In the genomic region with DNA sequence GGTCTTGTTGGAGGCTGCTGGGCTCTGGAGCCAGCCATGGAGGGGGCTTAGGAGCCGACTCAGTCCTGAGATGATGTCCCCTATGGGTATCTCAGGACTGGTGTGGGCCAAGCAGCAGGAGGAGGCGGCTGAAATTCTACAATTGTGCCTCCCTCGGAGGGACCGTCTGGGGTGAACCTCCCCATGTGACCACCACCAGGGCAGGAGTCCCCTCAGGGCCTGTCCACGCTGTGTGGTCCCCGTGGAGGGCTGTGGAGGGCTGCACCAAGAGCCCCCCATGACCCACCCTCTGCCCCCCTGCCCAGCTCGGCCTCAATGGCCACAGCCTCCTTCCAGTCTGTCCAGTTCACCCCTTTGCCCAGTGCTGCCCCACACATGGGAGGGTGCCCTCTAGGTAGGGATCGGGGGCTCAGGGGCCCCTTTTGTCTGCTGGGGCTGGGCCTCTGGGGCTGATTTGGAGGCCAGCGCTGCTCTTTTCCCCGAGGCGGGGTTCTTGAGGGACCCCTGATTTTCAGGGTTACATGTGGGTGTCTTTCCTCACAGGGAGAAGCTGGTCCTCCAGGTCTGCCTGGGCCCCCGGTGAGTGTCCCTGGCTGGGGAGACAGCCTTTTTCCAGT, we compare ENCODE assay signal across 20 cellular contexts. TPM values are rescaled to one million over a fixed set of nuclear protein-coding genes. Genes with fewer than 3 reads are reported as not detected.
A peak's percentile ranks its signal among the peaks of the same experiment; 100 is the strongest.
DNase-seq lines count a peak whose midpoint lies in the region; ATAC-seq, FAIRE-seq and TF ChIP-seq lines count a peak whose summit lies in the region.
"Had no signal": no experiment of that assay in that cellular context is flagged by ENCODE, and none has a peak within 500 bp of the region (broad histone marks: within the 10 kb centered on the region; RNA-seq: fewer than 3 reads in every experiment).

No MANE protein-coding gene starts in this region.

- TF ChIP-seq CTCF in HepG2 (CRISPR knock-in tag; IDR thresholded peaks at IDR 0.05) (0 out of 2 replicates have a peak, but pooled peaks have one; percentile 7), right lobe of liver (IDR thresholded peaks at IDR 0.05) (no peak), nephron (IDR thresholded peaks at IDR 0.05; ENCODE audit: unreplicated experiment in 3 of 3) (no peak), left lung (IDR thresholded peaks at IDR 0.05) (no peak)

- peak overlapping the region; percentile 74 for H3K27ac ChIP-seq in HepG2 (ENCODE audit: extremely low read length, insufficient read depth, low read length)
- H3K27ac ChIP-seq in right lobe of liver, result no peak overlapping the region
- H3K27ac ChIP-seq in cingulate gyrus (ENCODE audit: low read depth, low read length), result peak overlapping the region; percentile 85
- H3K27ac ChIP-seq in left lung, result no peak overlapping the region

- H3K9ac ChIP-seq in HepG2 (ENCODE audit: insufficient read depth, low read depth, low read length), result peak overlapping the region; percentile 72

- ATAC-seq in HepG2 (peak; percentile 0; the same call in 1 of the 3 replicates), right lobe of liver (no peak), left lung (no peak)
- ATAC-seq in activated CD8-positive, alpha-beta T cell treated with anti-CD3 and anti-CD28 coated beads, Interleukin-2, amount 10 ng/mL, durations not matched to agents 7 days and 5 days, result no peak

- TF ChIP-seq POLR2A in HepG2 (IDR thresholded peaks at IDR 0.05; ENCODE audit: insufficient read depth in 1 of 2, low read depth in 2 of 2, low read length in 2 of 2) (no peak), right lobe of liver (IDR thresholded peaks at IDR 0.05) (no peak)

- BruUV-seq in HepG2 (replicated peaks; lab: Mats Ljungman, UMichigan), result TSS peak; percentile 48

- H3K4me1 ChIP-seq in HepG2 (ENCODE audit: insufficient read depth, low read length) (peaks cover 76% of the 10 kb centered on the region), right lobe of liver (peaks cover 0 to 6% (median under 1%) of the 10 kb centered on the region in 4 donors), left lung (peaks cover 25 to 43% of the 10 kb centered on the region in 2 donors)

- 14% methylated on average over 9 of the region's 12 CpGs for WGBS in HepG2 (ENCODE audit: low lambda C conversion rate)
- no CpG with 5 or more reads among the region's 12 CpGs for WGBS in right lobe of liver (ENCODE audit: insufficient coverage, low coverage, low lambda C conversion rate, missing lambda C conversion rate)

- H3K79me2 ChIP-seq in HepG2 (ENCODE audit: insufficient read depth, low read length), result peaks cover 6% of the 10 kb centered on the region

- CTCF ChIA-PET in HepG2 (lab: Yijun Ruan, JAX; ENCODE audit: low intra/inter-chr PET ratio, low total read pairs), result no interaction called here
- CTCF ChIA-PET in activated CD8-positive, alpha-beta T cell treated with anti-CD3 and anti-CD28 coated beads, Interleukin-2, amount 10 ng/mL, durations not matched to agents 7 days and 5 days (lab: Charles Lee), result no interaction called here

- H3K27me3 ChIP-seq in HepG2 (ENCODE audit: control insufficient read depth in 1 of 2, insufficient read depth in 2 of 2, low read length in 2 of 2) (no peaks in the 10 kb centered on the region), right lobe of liver (no peaks in the 10 kb centered on the region), left lung (peaks cover 39 to 69% of the 10 kb centered on the region in 2 donors)

- no peaks in the 10 kb centered on the region for H3K9me3 Mint-ChIP-seq in nephron
- H3K9me3 Mint-ChIP-seq in activated CD8-positive, alpha-beta T cell treated with anti-CD3 and anti-CD28 coated beads, Interleukin-2, amount 10 ng/mL, durations not matched to agents 7 days and 5 days (ENCODE audit: insufficient read depth), result no peaks in the 10 kb centered on the region

- H3K4me3 Mint-ChIP-seq in nephron, result peak overlapping the region; percentile 57 to 74 (median 72)
- H3K4me3 Mint-ChIP-seq in activated CD8-positive, alpha-beta T cell treated with anti-CD3 and anti-CD28 coated beads, Interleukin-2, amount 10 ng/mL, durations not matched to agents 7 days and 5 days, result no peak overlapping the region

- intact Hi-C loops in HepG2 (cut with micrococcal nuclease; ENCODE audit: unreplicated experiment) (loop anchor here (1.0 kb wide), 1 partner anchor 12 kb away; no protein-coding TSS in a partner anchor), right lobe of liver (cut with DNase I) (no loop called here), left lung (cut with DNase I) (no loop called here)

- peak overlapping the region; percentile 51 to 77 (median 68) for H3K4me3 ChIP-seq in HepG2 (replicated peaks in 1 of 3; ENCODE audit: insufficient read depth in 1 of 3, low read depth in 2 of 3, low read length in 3 of 3)
- no peak overlapping the region for H3K4me3 ChIP-seq in right lobe of liver
- H3K4me3 ChIP-seq in left lung, result no peak overlapping the region

- no peaks in the 10 kb centered on the region for H3K9me3 ChIP-seq in HepG2 (ENCODE audit: low read length)
- H3K9me3 ChIP-seq in right lobe of liver, result no peaks in the 10 kb centered on the region
- H3K9me3 ChIP-seq in left lung, result no peaks in the 10 kb centered on the region

- peaks cover 19% of the 10 kb centered on the region for H3K27me3 Mint-ChIP-seq in nephron (ENCODE audit: low read depth)
- peaks cover 25% of the 10 kb centered on the region for H3K27me3 Mint-ChIP-seq in activated CD8-positive, alpha-beta T cell treated with anti-CD3 and anti-CD28 coated beads, Interleukin-2, amount 10 ng/mL, durations not matched to agents 7 days and 5 days (ENCODE audit: low read depth)

- FAIRE-seq in HepG2 (lab: Jason Lieb, UNC), result no peak
- FAIRE-seq: bronchial epithelial cell, endometrium, G401.6, GM12892, RCC 7860 had no signal

- no peak; a peak in 1 of 4 replicates for TF ChIP-seq EP300 in HepG2 (IDR thresholded peaks at IDR 0.05; ENCODE audit: low read depth in 2 of 2, low read length in 2 of 2)
- TF ChIP-seq EP300 in HepG2 (CRISPR knock-in tag; IDR thresholded peaks at IDR 0.05; ENCODE audit: borderline replicate concordance), result no peak

- H2AFZ ChIP-seq in HepG2 (ENCODE audit: low read length), result no peak overlapping the region

- no peak for TF ChIP-seq RAD21 in HepG2 (CRISPR knock-in tag; IDR thresholded peaks at IDR 0.05)

- POLR2A ChIA-PET in HepG2 (lab: Yijun Ruan, JAX), result interaction anchor here (0.8 to 6.8 kb wide), 9 partner anchors 10 to 449 kb away, joined by 3 to 64 read pairs (median 8); partner anchors contain the start of genes MRGBP and TCFL5
- POLR2A ChIA-PET in activated CD8-positive, alpha-beta T cell treated with anti-CD3 and anti-CD28 coated beads, Interleukin-2, amount 10 ng/mL, durations not matched to agents 7 days and 5 days (lab: Charles Lee), result no interaction called here

- no peaks in the 10 kb centered on the region for H3K36me3 Mint-ChIP-seq in nephron (ENCODE audit: low read depth)
- H3K36me3 Mint-ChIP-seq in activated CD8-positive, alpha-beta T cell treated with anti-CD3 and anti-CD28 coated beads, Interleukin-2, amount 10 ng/mL, durations not matched to agents 7 days and 5 days (ENCODE audit: low read depth), result no peaks in the 10 kb centered on the region

- 0 out of 5 replicates have a peak, but pooled peaks cover 0 to 6% of the 10 kb centered on the region in 2 experiments for H3K36me3 ChIP-seq in HepG2 (replicated peaks in 1 of 2; ENCODE audit: control insufficient read depth in 1 of 2, insufficient read depth in 2 of 2, low read length in 2 of 2)
- H3K36me3 ChIP-seq in right lobe of liver, result no peaks in the 10 kb centered on the region
- peaks cover 0 to 13% of the 10 kb centered on the region in 2 donors for H3K36me3 ChIP-seq in left lung

- in situ Hi-C loops in HepG2 (cut with HindIII; ENCODE audit: extremely low pct_ligation_motif_present, low pct_unique_long_range_greater_than_20kb), result no loop called here

- H3K4me2 ChIP-seq in HepG2 (ENCODE audit: low read depth, low read length), result peak overlapping the region; percentile 81

- peak overlapping the region; percentile 66 to 84 (median 78) for H3K27ac Mint-ChIP-seq in nephron
- H3K27ac Mint-ChIP-seq in activated CD8-positive, alpha-beta T cell treated with anti-CD3 and anti-CD28 coated beads, Interleukin-2, amount 10 ng/mL, durations not matched to agents 7 days and 5 days, result no peak overlapping the region

- peaks cover 4% of the 10 kb centered on the region; the same call in 1 of the 2 replicates for H4K20me1 ChIP-seq in HepG2 (ENCODE audit: insufficient read depth, low read length)

- no peak for DNase-seq in HepG2 (ENCODE audit: low spot score)
- no peak for DNase-seq in right lobe of liver
- no peak for DNase-seq in activated CD8-positive, alpha-beta T cell treated with anti-CD3 and anti-CD28 coated beads, Interleukin-2, amount 10 ng/mL, durations not matched to agents 7 days and 5 days
- no peak for DNase-seq in NCI-H2196 treated with DMSO at 0.1 percent for 48 hours (lab: John Stamatoyannopoulos, UW; ENCODE audit: unreplicated experiment)
- no peak for DNase-seq in hepatic stellate cell (ENCODE audit: low spot score)
- no peak for DNase-seq in left lung
- DNase-seq: activated CD4-positive, alpha-beta T cell treated with anti-CD3 and anti-CD28 coated beads for 1 hour; activated CD8-positive, alpha-beta memory T cell treated with anti-CD3 and anti-CD28 coated beads, Interleukin-2, amount 50 U/mL, for 4 hours; activated naive CD4-positive, alpha-beta T cell treated with Interleukin-2 at 50 U/mL for 16 hours; NCI-H510A; stimulated activated CD4-positive, alpha-beta T cell treated with anti-CD3 and anti-CD28 coated beads, Interleukin-2, amount 100 ng/mL, for 24 hours; stimulated activated CD8-positive, alpha-beta memory T cell treated with anti-CD3 and anti-CD28 coated beads, Interleukin-4, amount 100 ng/mL, for 48 hours; T-helper 2 cell had no signal

- peaks cover 8% of the 10 kb centered on the region for H3K4me1 Mint-ChIP-seq in nephron
- peaks cover 6% of the 10 kb centered on the region for H3K4me1 Mint-ChIP-seq in activated CD8-positive, alpha-beta T cell treated with anti-CD3 and anti-CD28 coated beads, Interleukin-2, amount 10 ng/mL, durations not matched to agents 7 days and 5 days (ENCODE audit: low read depth)

RNA-seq across cellular contexts. Expression of gene COL9A3, which starts 1.2 kb away (rescaled TPM):
- total RNA-seq in HepG2 (2016; rRNA removed; fragmentation: Illumina TruSeq; extraction: Trizol) (53.3 and 204 TPM in 2 replicates), right lobe of liver (1 to 10 TPM; 1.5 to 7.6 (median 3.5) TPM), left lung (1 to 10 TPM; 2.3 to 2.6 TPM)
- total RNA-seq in HepG2 (2016; cell fraction: cytosol; rRNA removed; fragmentation: Illumina TruSeq; extraction: Trizol; ENCODE audit: low read depth), result 13.9 and 15.8 TPM in 2 replicates
- total RNA-seq in HepG2 (2016; cell fraction: insoluble cytoplasmic fraction; rRNA removed; fragmentation: Illumina TruSeq; extraction: Trizol), result 48.0 and 215 TPM in 2 replicates
- 19.3 and 20.8 TPM in 2 replicates for total RNA-seq in HepG2 (2016; cell fraction: membrane; rRNA removed; fragmentation: Illumina TruSeq; extraction: Trizol)
- 216 and 254 TPM in 2 replicates for total RNA-seq in HepG2 (2016; cell fraction: nucleus; rRNA removed; fragmentation: Illumina TruSeq; extraction: Trizol)
- polyA plus RNA-seq in HepG2 (2011; rRNA removed), result 155 and 175 TPM in 2 replicates
- polyA plus RNA-seq in HepG2 (2011; cell fraction: cytosol; rRNA removed), result 84.5 and 113 TPM in 2 replicates
- polyA plus RNA-seq in HepG2 (2011; cell fraction: nucleus; rRNA removed), result 1,291 and 1,782 TPM in 2 replicates
- polyA plus RNA-seq in HepG2 (2012), result 79.9 and 172 TPM in 2 replicates
- polyA plus RNA-seq in HepG2 (2016; cell fraction: cytosol; fragmentation: Illumina TruSeq; extraction: Trizol; ENCODE audit: low read depth), result 9.2 and 9.5 TPM in 2 replicates
- 55.1 and 66.2 TPM in 2 replicates for polyA plus RNA-seq in HepG2 (2016; cell fraction: insoluble cytoplasmic fraction; fragmentation: Illumina TruSeq; extraction: Trizol; ENCODE audit: low read depth)
- 17.0 and 20.1 TPM in 2 replicates for polyA plus RNA-seq in HepG2 (2016; cell fraction: membrane; fragmentation: Illumina TruSeq; extraction: Trizol; ENCODE audit: low read depth)
- polyA plus RNA-seq in HepG2 (2016; cell fraction: nucleus; fragmentation: Illumina TruSeq; extraction: Trizol; ENCODE audit: insufficient read depth, low read depth), result 637 and 662 TPM in 2 replicates
- polyA minus RNA-seq in HepG2 (2011; rRNA and poly(A)+ RNA removed; ENCODE audit: low replicate concordance), result 5.1 and 12.2 TPM in 2 replicates
- polyA minus RNA-seq in HepG2 (2011; cell fraction: cytosol; rRNA and poly(A)+ RNA removed), result 23.0 and 25.3 TPM in 2 replicates
- 56.8 and 67.0 TPM in 2 replicates for polyA minus RNA-seq in HepG2 (2011; cell fraction: nucleus; rRNA and poly(A)+ RNA removed)
- total RNA-seq in activated CD8-positive, alpha-beta T cell treated with anti-CD3 and anti-CD28 coated beads, Interleukin-2, amount 10 ng/mL, durations not matched to agents 7 days and 5 days, result not detected
- total RNA-seq: bronchial epithelial cell had no signal

RNA-seq across cellular contexts. Expression of gene OGFR, which starts 13.4 kb away (rescaled TPM):
- total RNA-seq in HepG2 (2016; rRNA removed; fragmentation: Illumina TruSeq; extraction: Trizol), result 68.3 and 81.8 TPM in 2 replicates
- 6.3 and 8.7 TPM in 2 replicates for total RNA-seq in HepG2 (2016; cell fraction: cytosol; rRNA removed; fragmentation: Illumina TruSeq; extraction: Trizol; ENCODE audit: low read depth)
- total RNA-seq in HepG2 (2016; cell fraction: insoluble cytoplasmic fraction; rRNA removed; fragmentation: Illumina TruSeq; extraction: Trizol), result 58.8 and 84.2 TPM in 2 replicates
- total RNA-seq in HepG2 (2016; cell fraction: membrane; rRNA removed; fragmentation: Illumina TruSeq; extraction: Trizol), result 20.8 and 24.4 TPM in 2 replicates
- 33.8 and 41.3 TPM in 2 replicates for total RNA-seq in HepG2 (2016; cell fraction: nucleus; rRNA removed; fragmentation: Illumina TruSeq; extraction: Trizol)
- 47.7 and 62.2 TPM in 2 replicates for polyA plus RNA-seq in HepG2 (2011; rRNA removed)
- polyA plus RNA-seq in HepG2 (2011; cell fraction: cytosol; rRNA removed), result 58.6 and 82.5 TPM in 2 replicates
- polyA plus RNA-seq in HepG2 (2011; cell fraction: nucleus; rRNA removed), result 105 and 121 TPM in 2 replicates
- polyA plus RNA-seq in HepG2 (2012), result 34.0 and 38.1 TPM in 2 replicates
- polyA plus RNA-seq in HepG2 (2016; cell fraction: cytosol; fragmentation: Illumina TruSeq; extraction: Trizol; ENCODE audit: low read depth), result 4.2 and 4.7 TPM in 2 replicates
- 68.1 and 77.5 TPM in 2 replicates for polyA plus RNA-seq in HepG2 (2016; cell fraction: insoluble cytoplasmic fraction; fragmentation: Illumina TruSeq; extraction: Trizol; ENCODE audit: low read depth)
- polyA plus RNA-seq in HepG2 (2016; cell fraction: membrane; fragmentation: Illumina TruSeq; extraction: Trizol; ENCODE audit: low read depth), result 11.5 and 14.2 TPM in 2 replicates
- 103 and 104 TPM in 2 replicates for polyA plus RNA-seq in HepG2 (2016; cell fraction: nucleus; fragmentation: Illumina TruSeq; extraction: Trizol; ENCODE audit: insufficient read depth, low read depth)
- 38.5 and 45.1 TPM in 2 replicates for polyA minus RNA-seq in HepG2 (2011; rRNA and poly(A)+ RNA removed; ENCODE audit: low replicate concordance)
- polyA minus RNA-seq in HepG2 (2011; cell fraction: cytosol; rRNA and poly(A)+ RNA removed), result 39.4 and 42.5 TPM in 2 replicates
- polyA minus RNA-seq in HepG2 (2011; cell fraction: nucleus; rRNA and poly(A)+ RNA removed), result 15.1 and 20.0 TPM in 2 replicates
- 10 to 100 TPM; 40.7 to 48.1 (median 47.0) TPM for total RNA-seq in right lobe of liver
- 10 to 100 TPM; 67.0 to 76.6 TPM for total RNA-seq in activated CD8-positive, alpha-beta T cell treated with anti-CD3 and anti-CD28 coated beads, Interleukin-2, amount 10 ng/mL, durations not matched to agents 7 days and 5 days
- 10 to 100 TPM; 40.9 to 58.3 TPM for total RNA-seq in left lung

RNA-seq across cellular contexts. Expression of gene MRGBP, which starts 21.8 kb away (rescaled TPM):
- total RNA-seq in HepG2 (2016; rRNA removed; fragmentation: Illumina TruSeq; extraction: Trizol), result 34.8 and 35.9 TPM in 2 replicates
- total RNA-seq in HepG2 (2016; cell fraction: cytosol; rRNA removed; fragmentation: Illumina TruSeq; extraction: Trizol; ENCODE audit: low read depth), result 79.0 and 80.7 TPM in 2 replicates
- total RNA-seq in HepG2 (2016; cell fraction: insoluble cytoplasmic fraction; rRNA removed; fragmentation: Illumina TruSeq; extraction: Trizol), result 31.8 and 38.7 TPM in 2 replicates
- total RNA-seq in HepG2 (2016; cell fraction: membrane; rRNA removed; fragmentation: Illumina TruSeq; extraction: Trizol), result 96.7 and 98.0 TPM in 2 replicates
- total RNA-seq in HepG2 (2016; cell fraction: nucleus; rRNA removed; fragmentation: Illumina TruSeq; extraction: Trizol), result 17.0 and 18.5 TPM in 2 replicates
- polyA plus RNA-seq in HepG2 (2011; rRNA removed), result 31.6 and 34.2 TPM in 2 replicates
- polyA plus RNA-seq in HepG2 (2011; cell fraction: cytosol; rRNA removed), result 30.7 and 37.2 TPM in 2 replicates
- polyA plus RNA-seq in HepG2 (2011; cell fraction: nucleus; rRNA removed), result 29.7 and 36.4 TPM in 2 replicates
- 21.6 and 23.1 TPM in 2 replicates for polyA plus RNA-seq in HepG2 (2012)
- 88.5 and 96.5 TPM in 2 replicates for polyA plus RNA-seq in HepG2 (2016; cell fraction: cytosol; fragmentation: Illumina TruSeq; extraction: Trizol; ENCODE audit: low read depth)
- polyA plus RNA-seq in HepG2 (2016; cell fraction: insoluble cytoplasmic fraction; fragmentation: Illumina TruSeq; extraction: Trizol; ENCODE audit: low read depth), result 34.9 and 39.2 TPM in 2 replicates
- 88.7 and 90.6 TPM in 2 replicates for polyA plus RNA-seq in HepG2 (2016; cell fraction: membrane; fragmentation: Illumina TruSeq; extraction: Trizol; ENCODE audit: low read depth)
- 40.3 and 42.7 TPM in 2 replicates for polyA plus RNA-seq in HepG2 (2016; cell fraction: nucleus; fragmentation: Illumina TruSeq; extraction: Trizol; ENCODE audit: insufficient read depth, low read depth)
- 21.2 and 36.8 TPM in 2 replicates for polyA minus RNA-seq in HepG2 (2011; rRNA and poly(A)+ RNA removed; ENCODE audit: low replicate concordance)
- 12.7 and 13.0 TPM in 2 replicates for polyA minus RNA-seq in HepG2 (2011; cell fraction: cytosol; rRNA and poly(A)+ RNA removed)
- polyA minus RNA-seq in HepG2 (2011; cell fraction: nucleus; rRNA and poly(A)+ RNA removed), result 10.2 and 10.9 TPM in 2 replicates
- total RNA-seq in right lobe of liver, result 1 to 10 TPM; 3.3 to 8.0 (median 5.3) TPM
- 10 to 100 TPM; 18.3 to 19.2 TPM for total RNA-seq in activated CD8-positive, alpha-beta T cell treated with anti-CD3 and anti-CD28 coated beads, Interleukin-2, amount 10 ng/mL, durations not matched to agents 7 days and 5 days
- total RNA-seq in left lung, result 10 to 100 TPM in 1 of 2 donors, 1 to 10 TPM in 1; 6.1 to 10.1 TPM

RNA-seq across cellular contexts. Expression of gene TCFL5, which starts 43.5 kb away (rescaled TPM):
- 20.0 and 21.1 TPM in 2 replicates for total RNA-seq in HepG2 (2016; rRNA removed; fragmentation: Illumina TruSeq; extraction: Trizol)
- total RNA-seq in HepG2 (2016; cell fraction: cytosol; rRNA removed; fragmentation: Illumina TruSeq; extraction: Trizol; ENCODE audit: low read depth), result 13.3 and 17.7 TPM in 2 replicates
- 20.4 and 21.0 TPM in 2 replicates for total RNA-seq in HepG2 (2016; cell fraction: insoluble cytoplasmic fraction; rRNA removed; fragmentation: Illumina TruSeq; extraction: Trizol)
- total RNA-seq in HepG2 (2016; cell fraction: membrane; rRNA removed; fragmentation: Illumina TruSeq; extraction: Trizol), result 28.7 and 36.7 TPM in 2 replicates
- total RNA-seq in HepG2 (2016; cell fraction: nucleus; rRNA removed; fragmentation: Illumina TruSeq; extraction: Trizol), result 11.4 and 12.6 TPM in 2 replicates
- 14.2 and 14.8 TPM in 2 replicates for polyA plus RNA-seq in HepG2 (2011; rRNA removed)
- 9.0 and 11.8 TPM in 2 replicates for polyA plus RNA-seq in HepG2 (2011; cell fraction: cytosol; rRNA removed)
- polyA plus RNA-seq in HepG2 (2011; cell fraction: nucleus; rRNA removed), result 6.4 and 8.0 TPM in 2 replicates
- 12.4 and 13.3 TPM in 2 replicates for polyA plus RNA-seq in HepG2 (2012)
- polyA plus RNA-seq in HepG2 (2016; cell fraction: cytosol; fragmentation: Illumina TruSeq; extraction: Trizol; ENCODE audit: low read depth), result 13.1 and 14.7 TPM in 2 replicates
- 19.5 and 20.9 TPM in 2 replicates for polyA plus RNA-seq in HepG2 (2016; cell fraction: insoluble cytoplasmic fraction; fragmentation: Illumina TruSeq; extraction: Trizol; ENCODE audit: low read depth)
- 25.6 and 29.7 TPM in 2 replicates for polyA plus RNA-seq in HepG2 (2016; cell fraction: membrane; fragmentation: Illumina TruSeq; extraction: Trizol; ENCODE audit: low read depth)
- polyA plus RNA-seq in HepG2 (2016; cell fraction: nucleus; fragmentation: Illumina TruSeq; extraction: Trizol; ENCODE audit: insufficient read depth, low read depth), result 21.4 and 23.1 TPM in 2 replicates
- polyA minus RNA-seq in HepG2 (2011; rRNA and poly(A)+ RNA removed; ENCODE audit: low replicate concordance), result 4.7 and 6.4 TPM in 2 replicates
- polyA minus RNA-seq in HepG2 (2011; cell fraction: cytosol; rRNA and poly(A)+ RNA removed), result 9.9 and 10.2 TPM in 2 replicates
- 5.2 and 6.1 TPM in 2 replicates for polyA minus RNA-seq in HepG2 (2011; cell fraction: nucleus; rRNA and poly(A)+ RNA removed)
- 1 to 10 TPM; 2.9 to 5.1 (median 3.9) TPM for total RNA-seq in right lobe of liver
- 1 to 10 TPM; 7.9 to 9.6 TPM for total RNA-seq in activated CD8-positive, alpha-beta T cell treated with anti-CD3 and anti-CD28 coated beads, Interleukin-2, amount 10 ng/mL, durations not matched to agents 7 days and 5 days
- total RNA-seq in left lung, result 1 to 10 TPM; 7.4 to 8.5 TPM

Comparison
In these comparisons a context has a peak if more than half of its experiments do, and no peak if none do; other contexts are left out.
1. H3K27ac ChIP-seq: peak in HepG2 (single experiment) and cingulate gyrus (single experiment); none in right lobe of liver (0 of 3) and left lung (0 of 2).
2. H3K4me3 ChIP-seq: peak in HepG2 (3 of 3); none in right lobe of liver (0 of 3) and left lung (0 of 2).